1 cellular context compared by ENCODE assay signal in the genomic region with DNA sequence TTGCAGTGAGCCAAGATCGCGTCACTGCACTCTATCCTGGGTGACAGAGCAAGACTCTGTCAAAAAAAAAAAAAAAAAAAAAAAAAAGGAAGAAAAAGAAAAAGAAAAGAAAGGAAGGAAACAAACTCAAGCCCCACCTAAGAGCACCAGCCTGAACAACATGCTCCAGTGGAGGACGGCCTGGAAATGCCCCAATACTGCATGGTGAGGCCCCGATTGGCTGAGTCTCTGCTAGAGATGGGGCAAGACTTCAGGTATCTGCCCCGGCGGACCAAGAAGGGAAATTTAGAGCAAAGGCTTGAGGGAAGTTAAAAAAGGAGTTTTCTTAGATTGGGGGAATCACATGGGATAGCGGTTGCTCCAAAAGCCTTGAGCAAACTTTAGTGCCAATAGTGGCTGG.
A peak's percentile ranks its signal among the peaks of the same experiment; 100 is the strongest.
TF ChIP-seq lines count a peak whose summit lies in the region.

No MANE protein-coding gene starts in this region.

TF ChIP-seq in HepG2, 621 proteins besides CTCF, POLR2A, EP300 and RAD21:
- no peak for TF ChIP-seq FOXK2 (IDR thresholded peaks at IDR 0.05)
- TF ChIP-seq U2AF2 (IDR thresholded peaks at IDR 0.05; ENCODE audit: low read depth, low read length), result 0 out of 2 replicates have a peak, but pooled peaks have one; percentile 45
